In genomic region chr22:31044262-31044861, GRCh38 we compare ENCODE assay signal across 13 cellular contexts. TPM values are rescaled to one million over a fixed set of nuclear protein-coding genes. Genes with fewer than 3 reads are reported as not detected.
DNase-seq lines count a peak whose midpoint lies in the region; ATAC-seq and TF ChIP-seq lines count a peak whose summit lies in the region.
"Had no signal": no experiment of that assay in that cellular context is flagged by ENCODE, and none has a peak within 500 bp of the region (broad histone marks: within the 10 kb centered on the region; RNA-seq: fewer than 3 reads in every experiment).

No MANE protein-coding gene starts in this region.

- H2AFZ ChIP-seq in fibroblast of lung (ENCODE audit: low read length), result peak overlapping the region; percentile 16

- H3K9me3 ChIP-seq in fibroblast of lung (ENCODE audit: control insufficient read depth, insufficient read depth, low read depth, low read length) (no peaks in the 10 kb centered on the region), lower lobe of right lung (no peaks in the 10 kb centered on the region), thoracic aorta (no peaks in the 10 kb centered on the region)

- peak overlapping the region; percentile 15 for H3K4me2 ChIP-seq in fibroblast of lung (ENCODE audit: extremely low read depth, insufficient read depth, low read length)
- H3K4me2 ChIP-seq: smooth muscle cell had no signal

- H3K9ac ChIP-seq in fibroblast of lung (ENCODE audit: insufficient read depth, low read length), result no peak overlapping the region

- H3K27ac ChIP-seq in fibroblast of lung (ENCODE audit: insufficient read depth, low read length) (no peak overlapping the region), lower lobe of right lung (peak overlapping the region; percentile 62), thoracic aorta (peak overlapping the region; percentile 79 to 89)

- no peaks in the 10 kb centered on the region for H3K79me2 ChIP-seq in fibroblast of lung (ENCODE audit: control insufficient read depth, insufficient read depth, low read length)

- H3K4me1 ChIP-seq in fibroblast of lung (ENCODE audit: control insufficient read depth, extremely low read depth, insufficient read depth, low read length) (peaks cover 9% of the 10 kb centered on the region), lower lobe of right lung (peaks cover 18% of the 10 kb centered on the region), thoracic aorta (ENCODE audit: control insufficient read depth in 1 of 2, low read depth in 2 of 2) (peaks cover 27 to 47% of the 10 kb centered on the region in 2 donors)

- ATAC-seq in lower lobe of right lung, result peak in 1 of 2 donors; percentile 27
- peak; percentile 60 for ATAC-seq in thoracic aorta (ENCODE audit: insufficient number of reproducible peaks, low FRiP score, low read depth)
- no peak for ATAC-seq in GM21390 (IDR thresholded peaks at IDR 0.05; ENCODE audit: unreplicated experiment)

- no peak overlapping the region for H3K4me3 ChIP-seq in fibroblast of lung (replicated peaks in 1 of 4; ENCODE audit: control extremely low read depth in 1 of 4, insufficient read depth in 1 of 4, low read depth in 3 of 4, low read length in 4 of 4)
- no peak overlapping the region for H3K4me3 ChIP-seq in lower lobe of right lung
- H3K4me3 ChIP-seq in thoracic aorta, result peak overlapping the region; percentile 17
- H3K4me3 ChIP-seq: smooth muscle cell had no signal

- H4K20me1 ChIP-seq in fibroblast of lung (ENCODE audit: control insufficient read depth, extremely low read depth, insufficient read depth, low read length), result no peaks in the 10 kb centered on the region

- H3K36me3 ChIP-seq in fibroblast of lung (ENCODE audit: control insufficient read depth, insufficient read depth, low read length) (no peaks in the 10 kb centered on the region), lower lobe of right lung (no peaks in the 10 kb centered on the region), thoracic aorta (no peaks in the 10 kb centered on the region)

- TF ChIP-seq CTCF in fibroblast of lung (conservative IDR thresholded peaks at IDR 0.05 in 1 of 2, IDR thresholded peaks at IDR 0.05 in 1 of 2; ENCODE audit: low read depth in 1 of 2, low read length in 2 of 2) (no peak), lower lobe of right lung (IDR thresholded peaks at IDR 0.05) (no peak), thoracic aorta (IDR thresholded peaks at IDR 0.05) (no peak)

- peak; percentile 51 for DNase-seq in NCI-H446 treated with DMSO at 0.1 percent for 48 hours (lab: John Stamatoyannopoulos, UW)
- DNase-seq in fibroblast of lung (ENCODE audit: low read depth in 2 of 2), result peak; percentile 47 to 68
- no peak for DNase-seq in lower lobe of right lung
- peak; percentile 60 for DNase-seq in thoracic aorta (ENCODE audit: low spot score)
- DNase-seq in NCI-H345 (lab: John Stamatoyannopoulos, UW), result no peak
- no peak for DNase-seq in NCI-H2107 (lab: John Stamatoyannopoulos, UW)
- no peak for DNase-seq in medulla oblongata (ENCODE audit: extremely low spot score)
- DNase-seq: activated CD4-positive, alpha-beta T cell treated with anti-CD3 and anti-CD28 coated beads, Interleukin-2, amount 50 U/mL, for 4 hours; activated naive CD4-positive, alpha-beta T cell treated with Interleukin-2 at 50 U/mL for 16 hours; CD4-positive, CD25-positive, alpha-beta regulatory T cell; NCI-H1436 had no signal

- intact Hi-C loops in lower lobe of right lung (cut with DNase I), result no loop called here

- H3K27me3 ChIP-seq in fibroblast of lung (ENCODE audit: control insufficient read depth, insufficient read depth, low read length) (no peaks in the 10 kb centered on the region), lower lobe of right lung (ENCODE audit: low read depth) (no peaks in the 10 kb centered on the region), thoracic aorta (replicated peaks; ENCODE audit: insufficient read depth) (no peaks in the 10 kb centered on the region)

RNA-seq across cellular contexts. Expression of gene SMTN, which starts 36.8 kb away (rescaled TPM):
- total RNA-seq in fibroblast of lung (79.4 and 95.1 TPM in 2 replicates), lower lobe of right lung (44.8 TPM), thoracic aorta (100 to 1,000 TPM; 632 to 946 TPM)
- 43.7 and 61.5 TPM in 2 replicates for polyA plus RNA-seq in fibroblast of lung
- polyA plus RNA-seq in fibroblast of lung (2012), result 79.5 and 122 TPM in 2 replicates
- 126 and 165 TPM in 2 replicates for polyA minus RNA-seq in fibroblast of lung (ENCODE audit: low replicate concordance)

Comparison
In these comparisons a context has a peak if more than half of its experiments do, and no peak if none do; other contexts are left out.
1. DNase-seq: peak in NCI-H446 treated with DMSO at 0.1 percent for 48 hours (single experiment), fibroblast of lung (2 of 2) and thoracic aorta (single experiment); none in lower lobe of right lung (single experiment), NCI-H345 (single experiment), NCI-H2107 (single experiment) and medulla oblongata (single experiment).